ENCODE assay signal across 8 cellular contexts in the genomic region with DNA sequence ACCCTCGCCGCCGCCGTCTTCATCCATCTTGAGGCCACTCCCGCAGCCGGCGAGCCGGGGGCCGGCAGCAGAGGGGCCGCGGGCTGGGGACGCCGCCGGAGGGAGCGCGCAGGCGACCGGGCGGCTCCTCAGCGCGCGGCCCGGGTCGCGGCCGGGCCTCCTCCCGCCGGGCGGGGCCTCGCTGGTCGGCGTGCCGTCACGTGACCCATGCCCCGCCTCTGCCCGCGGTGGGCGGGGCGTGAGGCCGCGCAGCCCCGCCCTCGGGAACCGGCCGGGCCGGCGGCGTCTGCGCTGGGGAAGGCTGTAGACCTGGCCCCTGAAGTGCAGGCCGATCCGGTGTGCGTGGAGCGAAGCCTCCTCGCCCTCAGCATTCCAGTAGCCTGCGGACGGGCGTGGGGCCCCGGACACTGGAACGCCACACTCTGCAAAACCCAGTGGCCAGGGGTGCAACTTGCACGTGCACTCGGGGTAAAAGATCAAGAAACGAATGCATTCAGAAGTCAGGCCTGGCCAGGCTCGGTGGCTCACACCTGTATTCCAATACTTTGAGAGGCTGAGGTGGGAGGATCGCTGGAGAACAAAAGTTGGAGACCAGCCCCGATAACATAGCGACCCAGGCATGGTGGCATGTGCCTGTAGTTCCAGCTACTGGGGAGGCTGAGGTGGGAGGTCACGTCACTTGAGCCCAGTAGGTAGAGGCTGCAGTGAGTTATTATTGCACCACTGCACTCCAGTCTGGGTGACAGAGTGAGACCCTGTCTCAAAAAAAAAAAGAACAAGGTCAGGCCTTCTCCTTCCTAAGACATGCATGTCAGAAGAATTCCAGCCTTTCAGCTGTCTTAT. TPM values are rescaled to one million over a fixed set of nuclear protein-coding genes. Genes with fewer than 3 reads are reported as not detected.
DNase-seq lines count a peak whose midpoint lies in the region; ATAC-seq, FAIRE-seq and TF ChIP-seq lines count a peak whose summit lies in the region.

A gene with protein sequence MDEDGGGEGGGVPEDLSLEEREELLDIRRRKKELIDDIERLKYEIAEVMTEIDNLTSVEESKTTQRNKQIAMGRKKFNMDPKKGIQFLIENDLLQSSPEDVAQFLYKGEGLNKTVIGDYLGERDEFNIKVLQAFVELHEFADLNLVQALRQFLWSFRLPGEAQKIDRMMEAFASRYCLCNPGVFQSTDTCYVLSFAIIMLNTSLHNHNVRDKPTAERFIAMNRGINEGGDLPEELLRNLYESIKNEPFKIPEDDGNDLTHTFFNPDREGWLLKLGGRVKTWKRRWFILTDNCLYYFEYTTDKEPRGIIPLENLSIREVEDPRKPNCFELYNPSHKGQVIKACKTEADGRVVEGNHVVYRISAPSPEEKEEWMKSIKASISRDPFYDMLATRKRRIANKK (minus strand): TSS at position 144 of the 843 bp plus-strand sequence. CDS start 117 bp downstream, at position 27.

- peaks cover 55% of the 10 kb centered on the region for H3K4me1 Mint-ChIP-seq in brain

- FAIRE-seq in GM12892 (lab: Jason Lieb, UNC) = peak; percentile 88

- DNase-seq in GM12892 (ENCODE audit: insufficient read length) = peak; percentile 97
- DNase-seq in NCI-H146 (lab: John Stamatoyannopoulos, UW) = peak; percentile 78
- peak; percentile 66 for DNase-seq in UCSD-AML1 (lab: John Stamatoyannopoulos, UW; ENCODE audit: unreplicated experiment)
- peak; percentile 34 for DNase-seq in skeletal muscle cell (ENCODE audit: low read depth)
- no peak for DNase-seq in foreskin melanocyte

- peaks cover 12% of the 10 kb centered on the region for H3K4me1 ChIP-seq in iPS-18a (ENCODE audit: control insufficient read depth, low read depth, low read length)

- H3K36me3 ChIP-seq in iPS-18a (ENCODE audit: control insufficient read depth, low read depth, low read length) = no peaks in the 10 kb centered on the region

- no peaks in the 10 kb centered on the region for H3K36me3 Mint-ChIP-seq in brain

- peaks cover 15% of the 10 kb centered on the region for H3K27me3 Mint-ChIP-seq in brain

- no peak for TF ChIP-seq CTCF in brain (conservative IDR thresholded peaks at IDR 0.05)

- H3K4me3 ChIP-seq in iPS-18a (ENCODE audit: low read length) = peak within 1 kb of the TSS; percentile 85
- peak within 1 kb of the TSS; percentile 93 for H3K4me3 ChIP-seq in skeletal muscle cell (ENCODE audit: low read depth, low read length)

- peak; percentile 87 for ATAC-seq in HG02610 (IDR thresholded peaks at IDR 0.05; ENCODE audit: unreplicated experiment)

- H3K9me3 ChIP-seq in iPS-18a (ENCODE audit: control insufficient read depth, low read depth, low read length) = no peaks in the 10 kb centered on the region

- H3K27ac Mint-ChIP-seq in brain = peak within 1 kb of the TSS; percentile 69 to 83 (median 81)

- no peaks in the 10 kb centered on the region for H3K9me3 Mint-ChIP-seq in brain

- peak within 1 kb of the TSS; percentile 34 for H3K9ac ChIP-seq in iPS-18a (ENCODE audit: low read length)

- H3K27me3 ChIP-seq in iPS-18a (ENCODE audit: control insufficient read depth, insufficient read depth, low read length) = peaks cover 24% of the 10 kb centered on the region

- TF ChIP-seq POLR2A in GM12892 (IDR thresholded peaks at IDR 0.05; ENCODE audit: low read depth, low read length) = peak; percentile 63; the same call in 1 of the 2 replicates

- H3K4me3 Mint-ChIP-seq in brain = peak within 1 kb of the TSS; percentile 92 to 99 (median 95)

- no peak within 1 kb of the TSS for H3K27ac ChIP-seq in iPS-18a (ENCODE audit: low read length)

RNA-seq across cellular contexts. Expression of the gene that starts here (rescaled TPM):
- polyA plus RNA-seq in GM12892 (2012; ENCODE audit: missing spikeins) = 9.3 TPM
- polyA plus RNA-seq in brain (ENCODE audit: insufficient read depth, low read depth, low replicate concordance) = 18.4 TPM
